Comparison of ENCODE assay signal across 27 cellular contexts in the genomic region with DNA sequence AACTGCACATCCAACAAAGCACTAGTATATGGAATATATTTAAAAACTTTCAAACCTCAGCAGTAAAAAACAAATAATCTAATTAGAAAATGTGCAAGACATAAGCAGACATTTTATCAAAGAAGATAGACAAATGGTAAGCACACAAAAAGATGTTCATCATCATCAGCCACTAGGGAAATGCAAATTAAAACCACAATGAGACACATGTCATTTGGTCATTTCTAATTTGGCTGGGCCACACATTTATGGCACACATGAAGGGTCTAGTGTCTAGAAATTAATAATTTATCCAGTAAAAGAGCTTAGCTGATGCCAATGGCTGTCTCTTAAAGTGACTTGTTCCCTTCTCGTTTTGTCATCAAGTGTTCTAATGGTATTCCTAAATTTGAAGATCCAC. TPM values are rescaled to one million over a fixed set of nuclear protein-coding genes. Genes with fewer than 3 reads are reported as not detected.
DNase-seq lines count a peak whose midpoint lies in the region; ATAC-seq, FAIRE-seq and TF ChIP-seq lines count a peak whose summit lies in the region.
"Had no signal": no experiment of that assay in that cellular context is flagged by ENCODE, and none has a peak within 500 bp of the region (broad histone marks: within the 10 kb centered on the region; RNA-seq: fewer than 3 reads in every experiment).

No MANE protein-coding gene starts in this region.

- no peaks in the 10 kb centered on the region for H4K20me1 ChIP-seq in Karpas-422 (ENCODE audit: insufficient read depth, low read depth, low read length)

- H3K36me3 ChIP-seq in Karpas-422 (ENCODE audit: insufficient read depth, low read length): no peaks in the 10 kb centered on the region
- H3K36me3 ChIP-seq: BE2C, HAP-1, Peyer's patch had no signal

- no peak overlapping the region for H3K4me3 ChIP-seq in Karpas-422 (ENCODE audit: low read length)
- H3K4me3 ChIP-seq: HAP-1, Peyer's patch had no signal

- FAIRE-seq in GM12892 (lab: Jason Lieb, UNC): peak; percentile 36
- FAIRE-seq: HepG2 had no signal

- no peak overlapping the region for H3K9ac ChIP-seq in Karpas-422 (ENCODE audit: low read length)

- no peak overlapping the region for H2AFZ ChIP-seq in Karpas-422 (ENCODE audit: low read length)

- ATAC-seq in GM19452 (IDR thresholded peaks at IDR 0.05; ENCODE audit: unreplicated experiment) (peak; percentile 61), GM19023 (IDR thresholded peaks at IDR 0.05; ENCODE audit: unreplicated experiment) (no peak)
- ATAC-seq: HepG2 had no signal

- peaks cover 2% of the 10 kb centered on the region; the same call in 1 of the 2 replicates for H3K27me3 ChIP-seq in Karpas-422 (ENCODE audit: low read length)
- H3K27me3 ChIP-seq: BE2C, Peyer's patch had no signal

- H3K9me3 ChIP-seq in Karpas-422 (ENCODE audit: low read length): no peaks in the 10 kb centered on the region
- H3K9me3 ChIP-seq: HAP-1, Peyer's patch had no signal

- H3K9me2 ChIP-seq in Karpas-422 (replicated peaks; ENCODE audit: insufficient read depth, low read length): no peaks in the 10 kb centered on the region; the same call in 1 of the 2 replicates

- peaks cover 12% of the 10 kb centered on the region for H3K4me1 ChIP-seq in Karpas-422 (ENCODE audit: low read length)
- H3K4me1 ChIP-seq: HAP-1 had no signal

- no peak overlapping the region for H3K27ac ChIP-seq in Karpas-422 (ENCODE audit: low read length)
- H3K27ac ChIP-seq: Peyer's patch had no signal

- no peak for TF ChIP-seq POLR2A in GM12892 (IDR thresholded peaks at IDR 0.05; ENCODE audit: low read depth, low read length)

- H3K4me2 ChIP-seq in Karpas-422 (ENCODE audit: low read depth, low read length, poor library complexity, severe bottlenecking): peak overlapping the region; percentile 56

- DNase-seq in GM12892 (ENCODE audit: insufficient read length) (no peak), Karpas-422 (peak; percentile 63), myocyte (ENCODE audit: low read depth) (peak; percentile 27), NCI-H146 (lab: John Stamatoyannopoulos, UW) (no peak), HUDEP-2 (lab: John Stamatoyannopoulos, UW; ENCODE audit: unreplicated experiment in 76 of 76) (no peak)
- DNase-seq: 8988T; ACHN; BE2C; CD4-positive, CD25-positive, alpha-beta regulatory T cell; DMS153; DND-41; GOT3; HFFc6; Kasumi-1; NCI-H1105; NCI-H1436 treated with DMSO at 0.1 percent for 48 hours; NCI-H1930; NCI-H510A; NCI-H69; OCI-M1; Peyer's patch; SHP77 treated with DMSO at 0.1 percent for 48 hours; T-helper 1 cell had no signal

- no peaks in the 10 kb centered on the region for H3K79me2 ChIP-seq in Karpas-422 (ENCODE audit: low read length)

RNA-seq across cellular contexts. Expression of a gene that starts 45.8 kb away (rescaled TPM):
- polyA plus RNA-seq in GM12892 (2012; ENCODE audit: missing spikeins): 9.0 TPM
- 1.2 TPM in 1 of 2 replicates, not detected in the other for total RNA-seq in Karpas-422 (2014; rRNA removed; shearing (Covaris generic); ENCODE audit: low replicate concordance)
- total RNA-seq in myocyte: 4.2 and 4.5 TPM in 2 replicates
- polyA plus RNA-seq in myocyte (2012): 23.1 TPM
- total RNA-seq: HepG2 had no signal
- polyA plus RNA-seq: HepG2 had no signal

Comparison
In these comparisons a context has a peak if more than half of its experiments do, and no peak if none do; other contexts are left out.
1. DNase-seq: peak in Karpas-422 (single experiment) and myocyte (single experiment); none in GM12892 (single experiment), NCI-H146 (single experiment) and HUDEP-2 (0 of 76).